20 cellular contexts compared by ENCODE assay signal in genomic region chr3:151383111-151383510, GRCh38. TPM values are rescaled to one million over a fixed set of nuclear protein-coding genes. Genes with fewer than 3 reads are reported as not detected.
DNase-seq lines count a peak whose midpoint lies in the region; ATAC-seq, FAIRE-seq and TF ChIP-seq lines count a peak whose summit lies in the region.
"Had no signal": no experiment of that assay in that cellular context is flagged by ENCODE, and none has a peak within 500 bp of the region (broad histone marks: within the 10 kb centered on the region; RNA-seq: fewer than 3 reads in every experiment).

No MANE protein-coding gene starts in this region.

- H3K4me2 ChIP-seq in astrocyte (ENCODE audit: low read length) (no peak overlapping the region), mesenchymal stem cell (ENCODE audit: low read length, poor library complexity, severe bottlenecking) (no peak overlapping the region)
- H3K4me2 ChIP-seq: A549 had no signal

- peak overlapping the region; percentile 2 for H3K27ac Mint-ChIP-seq in astrocyte (ENCODE audit: unreplicated experiment)
- H3K27ac Mint-ChIP-seq: activated CD4-positive, alpha-beta T cell treated with anti-CD3 and anti-CD28 coated beads, Interleukin-2, amount 10 ng/mL, durations not matched to agents 7 days and 5 days; effector memory CD8-positive, alpha-beta T cell had no signal

- no peaks in the 10 kb centered on the region for H4K20me1 ChIP-seq in astrocyte (ENCODE audit: insufficient read depth, low read length)

- no peaks in the 10 kb centered on the region for H3K79me2 ChIP-seq in astrocyte (ENCODE audit: insufficient read depth, low read length)
- H3K79me2 ChIP-seq: parathyroid adenoma had no signal

- H3K14ac ChIP-seq in mesenchymal stem cell (ENCODE audit: low read length in 2 of 2), result no peak overlapping the region

- H2BK15ac ChIP-seq in mesenchymal stem cell (ENCODE audit: low read depth, poor library complexity, severe bottlenecking), result no peak overlapping the region

- peak overlapping the region; percentile 49 for H3K4me3 ChIP-seq in left ventricle myocardium inferior
- H3K4me3 ChIP-seq in astrocyte (ENCODE audit: insufficient read depth, low read depth, low read length), result no peak overlapping the region
- H3K4me3 ChIP-seq in mesenchymal stem cell (ENCODE audit: insufficient read depth in 1 of 2, low read depth in 1 of 2, low read length in 2 of 2), result peak overlapping the region in 1 of 2 experiments; percentile 76
- H3K4me3 ChIP-seq: A549 had no signal

- H3K27me3 Mint-ChIP-seq in astrocyte (ENCODE audit: low read depth, unreplicated experiment), result no peaks in the 10 kb centered on the region
- H3K27me3 Mint-ChIP-seq: activated CD4-positive, alpha-beta T cell treated with anti-CD3 and anti-CD28 coated beads, Interleukin-2, amount 10 ng/mL, durations not matched to agents 7 days and 5 days; effector memory CD8-positive, alpha-beta T cell had no signal

- no peak overlapping the region for H3K27ac ChIP-seq in left ventricle myocardium inferior (replicated peaks)
- H3K27ac ChIP-seq in astrocyte (ENCODE audit: low read depth, low read length), result no peak overlapping the region
- no peak overlapping the region for H3K27ac ChIP-seq in mesenchymal stem cell (ENCODE audit: low read length, poor library complexity, severe bottlenecking)
- H3K27ac ChIP-seq: A549, parathyroid adenoma had no signal

- H2BK5ac ChIP-seq in mesenchymal stem cell (ENCODE audit: low read depth, low read length, poor library complexity, severe bottlenecking), result no peak overlapping the region

- H3K9me3 ChIP-seq in left ventricle myocardium inferior (replicated peaks), result no peaks in the 10 kb centered on the region
- no peaks in the 10 kb centered on the region for H3K9me3 ChIP-seq in astrocyte (ENCODE audit: insufficient read depth, low read depth, low read length)
- no peaks in the 10 kb centered on the region for H3K9me3 ChIP-seq in mesenchymal stem cell (ENCODE audit: control insufficient read depth, low read length)
- H3K9me3 ChIP-seq: A549 had no signal

- H3K4me3 Mint-ChIP-seq in astrocyte (ENCODE audit: unreplicated experiment), result no peak overlapping the region
- H3K4me3 Mint-ChIP-seq: activated CD4-positive, alpha-beta T cell treated with anti-CD3 and anti-CD28 coated beads, Interleukin-2, amount 10 ng/mL, durations not matched to agents 7 days and 5 days had no signal

- no peak for ATAC-seq in left cardiac atrium
- ATAC-seq: A549; effector memory CD8-positive, alpha-beta T cell; natural killer cell; stimulated activated naive CD8-positive, alpha-beta T cell treated with anti-CD3 and anti-CD28 coated beads, Interleukin-15, Interleukin-2, amounts not matched to agents 100 U/mL and 50 U/mL, for 24 hours had no signal

- no CpG with 5 or more reads among the region's 2 CpGs for WGBS in mesenchymal stem cell

- peaks cover 6% of the 10 kb centered on the region for H3K4me1 Mint-ChIP-seq in astrocyte (ENCODE audit: low read depth, unreplicated experiment)

- H3K4me1 ChIP-seq in left ventricle myocardium inferior (no peaks in the 10 kb centered on the region), astrocyte (ENCODE audit: insufficient read depth, low read length) (no peaks in the 10 kb centered on the region), mesenchymal stem cell (ENCODE audit: control insufficient read depth, insufficient read depth, low read depth, low read length) (peaks cover 2% of the 10 kb centered on the region)
- H3K4me1 ChIP-seq: A549, parathyroid adenoma had no signal

- H3K79me1 ChIP-seq in mesenchymal stem cell (replicated peaks; ENCODE audit: low read length, poor library complexity, severe bottlenecking), result no peaks in the 10 kb centered on the region

- H3K9ac ChIP-seq in astrocyte (ENCODE audit: low read length) (no peak overlapping the region), mesenchymal stem cell (ENCODE audit: low read length) (peak overlapping the region; percentile 86)
- H3K9ac ChIP-seq: parathyroid adenoma had no signal

- H3K27me3 ChIP-seq in left ventricle myocardium inferior (ENCODE audit: low read depth) (no peaks in the 10 kb centered on the region), astrocyte (ENCODE audit: insufficient read depth, low read length) (no peaks in the 10 kb centered on the region), mesenchymal stem cell (ENCODE audit: control insufficient read depth in 1 of 2, insufficient read depth in 1 of 2, low read length in 2 of 2) (no peaks in the 10 kb centered on the region)

- H3K4ac ChIP-seq in mesenchymal stem cell (ENCODE audit: low read depth in 1 of 2, low read length in 2 of 2), result no peak overlapping the region

- FAIRE-seq in astrocyte (lab: Jason Lieb, UNC), result no peak
- no peak for FAIRE-seq in frontal cortex (lab: Jason Lieb, UNC)
- FAIRE-seq: A549 had no signal

- H2BK120ac ChIP-seq in mesenchymal stem cell (ENCODE audit: low read depth, low read length), result no peak overlapping the region

- H3K36me3 Mint-ChIP-seq in astrocyte (ENCODE audit: low read depth, unreplicated experiment), result no peaks in the 10 kb centered on the region
- H3K36me3 Mint-ChIP-seq: natural killer cell had no signal

- no peaks in the 10 kb centered on the region for H3K9me3 Mint-ChIP-seq in astrocyte (ENCODE audit: unreplicated experiment)
- H3K9me3 Mint-ChIP-seq: activated CD4-positive, alpha-beta T cell treated with anti-CD3 and anti-CD28 coated beads, Interleukin-2, amount 10 ng/mL, durations not matched to agents 7 days and 5 days; effector memory CD8-positive, alpha-beta T cell; natural killer cell had no signal

- H3K36me3 ChIP-seq in left ventricle myocardium inferior (no peaks in the 10 kb centered on the region), astrocyte (ENCODE audit: insufficient read depth, low read length) (no peaks in the 10 kb centered on the region), mesenchymal stem cell (ENCODE audit: control insufficient read depth in 1 of 2, insufficient read depth in 2 of 2, low read depth in 1 of 2, low read length in 2 of 2) (no peaks in the 10 kb centered on the region)

- intact Hi-C loops in left ventricle myocardium inferior (cut with micrococcal nuclease) (no loop called here), left cardiac atrium (cut with DNase I) (no loop called here)

- no peak overlapping the region for H2BK12ac ChIP-seq in mesenchymal stem cell (ENCODE audit: low read length in 2 of 2)

- no peak overlapping the region for H3K18ac ChIP-seq in mesenchymal stem cell (ENCODE audit: low read depth in 1 of 2, low read length in 2 of 2)

- H2AFZ ChIP-seq in astrocyte (ENCODE audit: low read depth, low read length) (no peak overlapping the region), mesenchymal stem cell (ENCODE audit: low read depth, low read length) (no peak overlapping the region)
- H2AFZ ChIP-seq: parathyroid adenoma had no signal

- no peak overlapping the region for H3K23ac ChIP-seq in mesenchymal stem cell (ENCODE audit: low read length in 2 of 2)

- H4K8ac ChIP-seq in mesenchymal stem cell (ENCODE audit: low read length), result peak overlapping the region; percentile 29

- H2AK5ac ChIP-seq in mesenchymal stem cell (ENCODE audit: low read length, severe bottlenecking), result no peak overlapping the region

- no peak overlapping the region for H4K91ac ChIP-seq in mesenchymal stem cell (ENCODE audit: low read length)

- no peak for DNase-seq in left ventricle myocardium inferior
- DNase-seq in left cardiac atrium, result no peak
- no peak for DNase-seq in astrocyte (ENCODE audit: low read depth)
- DNase-seq in mesenchymal stem cell, result no peak
- no peak for DNase-seq in mucosa of gallbladder (ENCODE audit: low spot score)
- no peak for DNase-seq in frontal cortex (ENCODE audit: low spot score in 2 of 2)
- DNase-seq in HK-2 (ENCODE audit: unreplicated experiment), result no peak
- no peak for DNase-seq in activated CD4-positive, alpha-beta T cell treated with anti-CD3 and anti-CD28 coated beads, Interleukin-2, amount 50 U/mL, for 1 hour
- DNase-seq: activated CD4-positive, alpha-beta T cell treated with anti-CD3 and anti-CD28 coated beads, Interleukin-2, amount 10 ng/mL, durations not matched to agents 7 days and 5 days; activated CD8-positive, alpha-beta memory T cell treated with anti-CD3 and anti-CD28 coated beads, Interleukin-2, amount 50 U/mL, for 48 hours; activated gamma-delta T cell treated with Interleukin-2 at 50 U/mL for 16 hours; DMS 273 treated with DMSO at 0.1 percent for 48 hours; effector memory CD8-positive, alpha-beta T cell; head of caudate nucleus; natural killer cell; NCI-H187 treated with DMSO at 0.1 percent for 48 hours; NCI-H2227 treated with DMSO at 0.1 percent for 48 hours; stimulated activated naive CD8-positive, alpha-beta T cell treated with anti-CD3 and anti-CD28 coated beads, Interleukin-15, Interleukin-2, amounts not matched to agents 100 U/mL and 50 U/mL, for 24 hours had no signal

- TF ChIP-seq CTCF in left ventricle myocardium inferior (IDR thresholded peaks at IDR 0.05; ENCODE audit: borderline replicate concordance) (no peak), astrocyte (IDR thresholded peaks at IDR 0.05; ENCODE audit: insufficient read depth, low read depth, low read length) (no peak)

RNA-seq across cellular contexts. Expression of gene P2RY12, which starts 1.4 kb away (rescaled TPM):
- total RNA-seq in left ventricle myocardium inferior (0.74 TPM), left cardiac atrium (1 to 10 TPM; 1.4 to 2.7 TPM), astrocyte (not detected in 2 replicates), mucosa of gallbladder (7.6 TPM), frontal cortex (17.5 TPM)
- polyA plus RNA-seq in mesenchymal stem cell (2013, experiment 1 of 2), result not detected
- polyA plus RNA-seq in mesenchymal stem cell (2013, experiment 2 of 2), result 0.04 TPM
- total RNA-seq: activated CD4-positive, alpha-beta T cell treated with anti-CD3 and anti-CD28 coated beads, Interleukin-2, amount 10 ng/mL, durations not matched to agents 7 days and 5 days had no signal
- polyA plus RNA-seq: A549 had no signal

RNA-seq across cellular contexts. Expression of gene P2RY13, which starts 53.8 kb away (rescaled TPM):
- total RNA-seq in left ventricle myocardium inferior (0.96 TPM), left cardiac atrium (1 to 10 TPM; 1.0 to 2.5 TPM), astrocyte (not detected in 2 replicates), mucosa of gallbladder (4.0 TPM), frontal cortex (1.6 TPM)
- not detected for polyA plus RNA-seq in mesenchymal stem cell (2013, experiment 1 of 2)
- polyA plus RNA-seq in mesenchymal stem cell (2013, experiment 2 of 2), result not detected
- total RNA-seq: activated CD4-positive, alpha-beta T cell treated with anti-CD3 and anti-CD28 coated beads, Interleukin-2, amount 10 ng/mL, durations not matched to agents 7 days and 5 days had no signal
- polyA plus RNA-seq: A549 had no signal
